1 cellular context compared by ENCODE assay signal in genomic region chr2:116719841-116720240, GRCh38.
TF ChIP-seq lines count a peak whose summit lies in the region.

No MANE protein-coding gene starts in this region.

TF ChIP-seq in GM23338, 12 proteins besides CTCF, POLR2A, EP300 and RAD21 (continued from another document):
- TF ChIP-seq ZNF462 (CRISPR knock-in tag; IDR thresholded peaks at IDR 0.05) (no peak), REST (IDR thresholded peaks at IDR 0.05; ENCODE audit: unreplicated experiment) (no peak)
